ENCODE assay signal across 22 cellular contexts in the genomic region with DNA sequence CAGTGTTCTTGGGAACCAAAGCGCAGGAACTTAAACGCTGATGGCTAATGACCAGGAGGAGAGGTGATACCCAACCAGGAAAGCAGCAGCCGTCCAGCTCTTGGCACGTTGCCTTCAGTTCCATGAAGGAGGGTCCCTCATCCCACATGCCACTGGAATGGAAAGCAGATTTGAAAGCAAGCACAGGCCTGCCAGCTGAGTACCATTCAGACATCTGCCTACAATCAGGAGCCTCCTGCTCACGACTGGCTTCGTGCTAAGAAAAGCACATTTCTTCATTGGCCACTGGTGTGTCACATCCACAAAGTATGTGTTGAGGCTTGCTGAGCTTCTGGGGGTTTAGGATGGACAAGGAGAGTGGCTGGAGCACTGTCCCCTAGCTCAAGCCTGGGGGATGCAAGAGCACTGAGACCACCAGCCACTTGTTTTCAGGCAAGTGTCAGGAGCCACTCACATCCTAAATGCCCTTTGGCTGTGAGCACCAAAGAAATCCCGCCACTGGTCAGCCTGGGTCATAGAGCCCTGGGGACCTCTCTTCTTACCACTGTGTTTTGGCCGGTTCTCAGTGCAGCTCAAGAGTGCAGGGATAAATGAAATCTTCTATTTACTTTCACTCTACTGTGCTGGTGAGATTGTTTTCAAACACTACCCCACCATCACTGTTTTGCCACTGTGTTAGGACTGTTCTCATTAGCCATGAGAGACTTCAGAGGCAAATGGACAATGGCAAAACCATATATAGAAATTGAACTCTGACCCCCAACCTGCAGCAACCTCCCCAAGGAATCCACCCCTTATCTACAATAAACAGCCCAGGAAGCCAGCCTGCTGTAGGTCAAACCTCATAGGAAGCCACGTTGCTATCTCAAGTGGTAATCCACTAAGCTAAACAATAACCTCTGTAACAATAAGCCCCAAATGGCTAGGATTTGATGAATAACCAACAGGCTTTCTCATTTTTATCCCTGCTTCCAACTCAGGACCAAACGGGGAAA. TPM values are rescaled to one million over a fixed set of nuclear protein-coding genes. Genes with fewer than 3 reads are reported as not detected.
DNase-seq lines count a peak whose midpoint lies in the region; ATAC-seq and TF ChIP-seq lines count a peak whose summit lies in the region.
"Had no signal": no experiment of that assay in that cellular context is flagged by ENCODE, and none has a peak within 500 bp of the region (broad histone marks: within the 10 kb centered on the region; RNA-seq: fewer than 3 reads in every experiment).

No MANE protein-coding gene starts in this region.

- H3K36me3 ChIP-seq in heart left ventricle (no peaks in the 10 kb centered on the region), MG63 (no peaks in the 10 kb centered on the region)
- H3K36me3 ChIP-seq in CD4-positive, alpha-beta memory T cell (ENCODE audit: insufficient read depth, low read length), result no peaks in the 10 kb centered on the region
- H3K36me3 ChIP-seq: tibial artery had no signal

- H3K4me3 Mint-ChIP-seq in CD4-positive, alpha-beta memory T cell, result no peak overlapping the region
- H3K4me3 Mint-ChIP-seq: activated naive CD4-positive, alpha-beta T cell treated with anti-CD3 and anti-CD28 coated beads, Interleukin-2, amount 10 ng/mL, durations not matched to agents 7 days and 5 days; activated T-cell treated with anti-CD3 and anti-CD28 coated beads, Interleukin-2, amount 50 U/mL, for 72 hours; CD4-positive, CD25-positive, alpha-beta regulatory T cell had no signal

- no peaks in the 10 kb centered on the region for H3K4me1 Mint-ChIP-seq in CD4-positive, alpha-beta memory T cell
- H3K4me1 Mint-ChIP-seq: CD4-positive, CD25-positive, alpha-beta regulatory T cell had no signal

- H3K9me3 ChIP-seq in heart left ventricle, result no peaks in the 10 kb centered on the region
- no peaks in the 10 kb centered on the region for H3K9me3 ChIP-seq in MG63
- no peaks in the 10 kb centered on the region for H3K9me3 ChIP-seq in CD4-positive, alpha-beta memory T cell (ENCODE audit: control insufficient read depth in 1 of 2, low read length in 2 of 2)
- H3K9me3 ChIP-seq: tibial artery had no signal

- H3K4me3 ChIP-seq in heart left ventricle (no peak overlapping the region), foreskin fibroblast (ENCODE audit: low read depth in 1 of 2, low read length in 2 of 2) (no peak overlapping the region), MG63 (no peak overlapping the region)
- no peak overlapping the region for H3K4me3 ChIP-seq in CD4-positive, alpha-beta memory T cell (ENCODE audit: low read length in 2 of 2)
- H3K4me3 ChIP-seq: tibial artery had no signal

- H3K4me1 ChIP-seq in heart left ventricle, result peaks cover 0 to 17% (median 2%) of the 10 kb centered on the region in 12 donors
- H3K4me1 ChIP-seq in CD4-positive, alpha-beta memory T cell (ENCODE audit: insufficient read depth, low read length), result no peaks in the 10 kb centered on the region
- H3K4me1 ChIP-seq: tibial artery had no signal

- intact Hi-C loops in heart left ventricle (cut with DNase I) (no loop called here), Right ventricle myocardium superior (cut with DNase I) (no loop called here)
- intact Hi-C loops in CD4-positive, alpha-beta memory T cell (cut with micrococcal nuclease), result no loop called here

- H3K27me3 ChIP-seq in heart left ventricle (no peaks in the 10 kb centered on the region), MG63 (no peaks in the 10 kb centered on the region)
- H3K27me3 ChIP-seq in CD4-positive, alpha-beta memory T cell (ENCODE audit: insufficient read depth, low read length), result no peaks in the 10 kb centered on the region
- H3K27me3 ChIP-seq: tibial artery had no signal

- ATAC-seq in heart left ventricle (peak in 3 of 4 donors; percentile 56 to 76 (median 72)), Right ventricle myocardium superior (ENCODE audit: poor library complexity) (no peak), HG03442 (IDR thresholded peaks at IDR 0.05; ENCODE audit: unreplicated experiment) (no peak)
- ATAC-seq: activated T-cell treated with anti-CD3 and anti-CD28 coated beads, Interleukin-2, amount 50 U/mL, for 72 hours had no signal

- TF ChIP-seq POLR2A in heart left ventricle (IDR thresholded peaks at IDR 0.05), result no peak

- H3K27ac ChIP-seq in heart left ventricle, result peak overlapping the region in 2 of 12 donors; percentile 36 to 54
- no peak overlapping the region for H3K27ac ChIP-seq in CD4-positive, alpha-beta memory T cell (ENCODE audit: low read depth, low read length)
- H3K27ac ChIP-seq: tibial artery had no signal

- H3K27ac Mint-ChIP-seq in CD4-positive, alpha-beta memory T cell, result no peak overlapping the region
- H3K27ac Mint-ChIP-seq: activated naive CD4-positive, alpha-beta T cell treated with anti-CD3 and anti-CD28 coated beads, Interleukin-2, amount 10 ng/mL, durations not matched to agents 7 days and 5 days; activated T-cell treated with anti-CD3 and anti-CD28 coated beads, Interleukin-2, amount 50 U/mL, for 72 hours; CD4-positive, CD25-positive, alpha-beta regulatory T cell; progenitor cell of endocrine pancreas had no signal

- peak in 4 of 5 donors; percentile 24 to 42 (median 31) for DNase-seq in heart left ventricle
- no peak for DNase-seq in Right ventricle myocardium superior
- DNase-seq in NCI-H1694 (lab: John Stamatoyannopoulos, UW), result peak; percentile 61
- DNase-seq in foreskin fibroblast, result peak; percentile 30 to 76
- no peak for DNase-seq in MG63
- DNase-seq in NCI-H526 (lab: John Stamatoyannopoulos, UW), result no peak
- DNase-seq in CD4-positive, alpha-beta memory T cell, result no peak
- DNase-seq: activated CD4-positive, CD25-positive, alpha-beta regulatory T cell treated with anti-CD3 and anti-CD28 coated beads, Interleukin-2, amount 50 U/mL, for 72 hours; activated naive CD4-positive, alpha-beta T cell treated with anti-CD3 and anti-CD28 coated beads, Interleukin-2, amount 10 ng/mL, durations not matched to agents 7 days and 5 days; activated T-cell treated with anti-CD3 and anti-CD28 coated beads, Interleukin-2, amount 50 U/mL, for 72 hours; caudate nucleus; CD4-positive, CD25-positive, alpha-beta regulatory T cell; dermis blood vessel endothelial cell; hypothalamus; Karpas-422; NCI-H187 treated with DMSO at 0.1 percent for 48 hours; NCI-H345; stimulated activated CD4-positive, alpha-beta T cell treated with anti-CD3 and anti-CD28 coated beads, Interleukin-4, amount 100 ng/mL, for 24 hours; stimulated activated naive CD4-positive, alpha-beta T cell treated with Interleukin-2 at 50 U/mL for 16 hours; tibial artery had no signal

- POLR2A ChIA-PET in CD4-positive, alpha-beta memory T cell (lab: Charles Lee; ENCODE audit: partially characterized antibody), result no interaction called here

- H3K27me3 Mint-ChIP-seq in CD4-positive, alpha-beta memory T cell, result peaks cover 1 to 4% of the 10 kb centered on the region in 2 donors
- H3K27me3 Mint-ChIP-seq: CD4-positive, CD25-positive, alpha-beta regulatory T cell; progenitor cell of endocrine pancreas had no signal

- peaks cover 0 to 5% (median 0%) of the 10 kb centered on the region in 8 donors for H3K9me3 Mint-ChIP-seq in CD4-positive, alpha-beta memory T cell
- H3K9me3 Mint-ChIP-seq: activated naive CD4-positive, alpha-beta T cell treated with anti-CD3 and anti-CD28 coated beads, Interleukin-2, amount 10 ng/mL, durations not matched to agents 7 days and 5 days; activated T-cell treated with anti-CD3 and anti-CD28 coated beads, Interleukin-2, amount 50 U/mL, for 72 hours had no signal

- 69 to 77% (median 74%) methylated on average over 8 to 10 of the region's 10 CpGs for whole genome bisulfite sequencing in heart left ventricle, 4 donors

- CTCF ChIA-PET in CD4-positive, alpha-beta memory T cell (lab: Charles Lee; ENCODE audit: partially characterized antibody), result no interaction called here

- H3K36me3 Mint-ChIP-seq in CD4-positive, alpha-beta memory T cell, result peaks cover 0 to 7% of the 10 kb centered on the region in 2 donors
- H3K36me3 Mint-ChIP-seq: activated naive CD4-positive, alpha-beta T cell treated with anti-CD3 and anti-CD28 coated beads, Interleukin-2, amount 10 ng/mL, durations not matched to agents 7 days and 5 days; CD4-positive, CD25-positive, alpha-beta regulatory T cell had no signal

- TF ChIP-seq CTCF in heart left ventricle (IDR thresholded peaks at IDR 0.05) (no peak), foreskin fibroblast (IDR thresholded peaks at IDR 0.05; ENCODE audit: low read depth, low read length) (no peak)

RNA-seq across cellular contexts. Expression of a gene that starts 58.3 kb away (rescaled TPM):
- total RNA-seq in heart left ventricle, result 10 to 100 TPM in 7 of 9 donors, 1 to 10 TPM in 2; 6.2 to 14.4 (median 12.1) TPM
- polyA plus RNA-seq in heart left ventricle, result 1 to 10 TPM; 4.2 to 9.0 TPM
- total RNA-seq in Right ventricle myocardium superior, result 8.2 TPM
- total RNA-seq in MG63 (2014; rRNA removed; shearing (Covaris generic); ENCODE audit: low replicate concordance), result 3.4 and 7.1 TPM in 2 replicates
- 10 to 100 TPM; 22.7 to 22.9 TPM for total RNA-seq in CD4-positive, alpha-beta memory T cell
- 1 to 10 TPM; 2.4 to 2.7 TPM for polyA plus RNA-seq in CD4-positive, alpha-beta memory T cell

Comparison
In these comparisons a context has a peak if more than half of its experiments do, and no peak if none do; other contexts are left out.
1. ATAC-seq: peak in heart left ventricle (3 of 4); none in Right ventricle myocardium superior (single experiment) and HG03442 (single experiment).
2. DNase-seq: peak in heart left ventricle (4 of 5), NCI-H1694 (single experiment) and foreskin fibroblast (2 of 2); none in Right ventricle myocardium superior (single experiment), MG63 (single experiment), NCI-H526 (0 of 2) and CD4-positive, alpha-beta memory T cell (0 of 5).